In genomic region chr1:243924188-243924587, GRCh38 we compare ENCODE assay signal across 11 cellular contexts.
DNase-seq lines count a peak whose midpoint lies in the region; FAIRE-seq lines count a peak whose summit lies in the region.
"Had no signal": no experiment of that assay in that cellular context is flagged by ENCODE, and none has a peak within 500 bp of the region (broad histone marks: within the 10 kb centered on the region; RNA-seq: fewer than 3 reads in every experiment).

No MANE protein-coding gene starts in this region.

- no peaks in the 10 kb centered on the region for H3K27me3 ChIP-seq in SJSA1 (replicated peaks)
- H3K27me3 ChIP-seq: right lobe of liver had no signal

- DNase-seq in H4 (ENCODE audit: low spot score) (peak; percentile 16), SJSA1 (ENCODE audit: low read depth in 1 of 2, low spot score in 2 of 2) (peak; percentile 81), fibroblast of peridontal ligament (ENCODE audit: extremely low read depth) (peak; percentile 64), urothelium cell line (ENCODE audit: low spot score) (peak; percentile 33), D341Med (ENCODE audit: low spot score) (no peak), NCI-H526 (lab: John Stamatoyannopoulos, UW) (no peak)
- DNase-seq in activated CD4-positive, CD25-positive, alpha-beta regulatory T cell (lab: John Stamatoyannopoulos, UW): no peak
- DNase-seq: activated B cell treated with CpG ODN at 0.5 μM for 24 hours; activated T-cell treated with anti-CD3 and anti-CD28 coated beads, Interleukin-2, amount 50 U/mL, for 4 hours; right lobe of liver had no signal

- H3K4me3 ChIP-seq in SJSA1: no peak overlapping the region
- H3K4me3 ChIP-seq: right lobe of liver, suprapubic skin had no signal

- no peaks in the 10 kb centered on the region for H3K9me3 ChIP-seq in SJSA1 (replicated peaks)
- H3K9me3 ChIP-seq: right lobe of liver, suprapubic skin had no signal

- no peak for FAIRE-seq in urothelium cell line (lab: Jason Lieb, UNC)

- peak overlapping the region; percentile 88 for H3K27ac ChIP-seq in SJSA1
- H3K27ac ChIP-seq: right lobe of liver, suprapubic skin had no signal

- no peaks in the 10 kb centered on the region for H3K36me3 ChIP-seq in SJSA1
- H3K36me3 ChIP-seq: right lobe of liver, suprapubic skin had no signal

- peaks cover 50% of the 10 kb centered on the region for H3K4me1 ChIP-seq in SJSA1 (replicated peaks)
- H3K4me1 ChIP-seq: right lobe of liver, suprapubic skin had no signal

Comparison
In these comparisons a context has a peak if more than half of its experiments do, and no peak if none do; other contexts are left out.
1. DNase-seq: peak in H4 (single experiment), SJSA1 (2 of 2), fibroblast of peridontal ligament (single experiment) and urothelium cell line (single experiment); none in D341Med (single experiment), NCI-H526 (0 of 2) and activated CD4-positive, CD25-positive, alpha-beta regulatory T cell (0 of 4).